Comparison of ENCODE assay signal across 20 cellular contexts in the genomic region with DNA sequence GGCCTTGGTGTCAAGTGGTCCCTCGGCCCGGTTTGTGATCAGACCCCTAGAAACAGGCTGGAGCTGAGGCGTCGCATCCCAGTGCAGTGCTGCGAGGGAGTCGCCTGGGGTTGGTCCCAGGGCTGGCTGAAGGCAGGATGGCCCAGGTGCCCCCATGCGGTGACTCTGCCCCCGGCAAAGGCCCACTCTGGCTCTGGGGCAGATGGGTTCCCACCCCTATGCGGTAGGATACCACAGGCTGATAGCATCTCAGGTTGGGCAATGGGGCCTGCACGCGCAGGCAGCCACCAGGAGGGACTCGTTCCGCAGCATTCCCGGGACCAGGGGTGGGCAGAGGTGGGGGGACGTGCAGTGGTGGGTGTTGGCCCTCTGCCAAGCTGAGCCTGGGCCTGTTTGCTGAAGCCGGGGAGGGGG.
DNase-seq lines count a peak whose midpoint lies in the region; ATAC-seq and TF ChIP-seq lines count a peak whose summit lies in the region.
"Had no signal": no experiment of that assay in that cellular context is flagged by ENCODE, and none has a peak within 500 bp of the region (broad histone marks: within the 10 kb centered on the region; RNA-seq: fewer than 3 reads in every experiment).

No MANE protein-coding gene starts in this region.

- no peak for ATAC-seq in GM18873 (IDR thresholded peaks at IDR 0.05; ENCODE audit: low FRiP score, unreplicated experiment)
- ATAC-seq: Panc1, pancreas had no signal

- H3K4me1 ChIP-seq in thyroid gland: peaks cover 64 to 92% of the 10 kb centered on the region in 2 donors
- H3K4me1 ChIP-seq in tibial nerve: peaks cover 0 to 96% (median 61%) of the 10 kb centered on the region in 4 donors

- H3K27ac ChIP-seq in RWPE1 (peak overlapping the region; percentile 97), layer of hippocampus (ENCODE audit: low read depth, low read length) (peak overlapping the region; percentile 52), thyroid gland (peak overlapping the region; percentile 85 to 95 (median 91)), tibial nerve (peak overlapping the region in 2 of 4 donors; percentile 71 to 83)
- H3K27ac ChIP-seq: pancreas had no signal

- DNase-seq in NCI-H748 (lab: John Stamatoyannopoulos, UW; ENCODE audit: unreplicated experiment): peak; percentile 19
- no peak for DNase-seq in NCI-H748 treated with DMSO at 0.1 percent for 48 hours (lab: John Stamatoyannopoulos, UW)
- DNase-seq in RWPE1 (ENCODE audit: low spot score): no peak
- no peak for DNase-seq in thyroid gland
- DNase-seq in D341Med (ENCODE audit: low spot score): no peak
- no peak for DNase-seq in tibial nerve (ENCODE audit: low spot score in 2 of 2)
- DNase-seq: activated CD4-positive, alpha-beta T cell treated with anti-CD3 and anti-CD28 coated beads for 48 hours; activated effector memory CD4-positive, alpha-beta T cell treated with Interleukin-2 at 50 U/mL for 16 hours; CD4-positive, CD25-positive, alpha-beta regulatory T cell; DMS53; effector memory CD4-positive, alpha-beta T cell; NCI-H2029 treated with DMSO at 0.1 percent for 48 hours; NCI-H526; pancreas; SK-N-SH; T1000; tibial artery had no signal

- CTCF ChIA-PET in RWPE1 (lab: Yijun Ruan, JAX): interaction anchor here (0.6 to 2.4 kb wide), 6 partner anchors 11 to 252 kb away, joined by 3 to 19 read pairs (median 6); no protein-coding TSS in a partner anchor

- intact Hi-C loops in thyroid gland (cut with DNase I): no loop called here

- no peak for TF ChIP-seq EP300 in tibial nerve (IDR thresholded peaks at IDR 0.05)

- no peaks in the 10 kb centered on the region for H3K27me3 ChIP-seq in layer of hippocampus (ENCODE audit: control insufficient read depth, insufficient read depth, low read length)
- H3K27me3 ChIP-seq in thyroid gland: no peaks in the 10 kb centered on the region
- H3K27me3 ChIP-seq in tibial nerve: no peaks in the 10 kb centered on the region
- H3K27me3 ChIP-seq: pancreas, tibial artery had no signal

- H3K9me3 ChIP-seq in thyroid gland (no peaks in the 10 kb centered on the region), tibial nerve (no peaks in the 10 kb centered on the region)
- H3K9me3 ChIP-seq: pancreas, SK-N-SH, tibial artery had no signal

- TF ChIP-seq POLR2A in thyroid gland (IDR thresholded peaks at IDR 0.05) (no peak), tibial nerve (IDR thresholded peaks at IDR 0.05) (no peak)

- 20 to 63% methylated on average over 2 to 7 of the region's 16 CpGs for WGBS in thyroid gland, 2 donors
- WGBS in tibial nerve, 2 donors: 71 to 76% methylated on average over 12 to 16 of the region's 16 CpGs

- TF ChIP-seq CTCF in RWPE1 (conservative IDR thresholded peaks at IDR 0.05; ENCODE audit: low read depth): no peak
- TF ChIP-seq CTCF in thyroid gland (IDR thresholded peaks at IDR 0.05): no peak
- no peak for TF ChIP-seq CTCF in tibial nerve (IDR thresholded peaks at IDR 0.05)

- no peak overlapping the region for H3K4me3 ChIP-seq in thyroid gland (replicated peaks in 1 of 3)
- no peak overlapping the region for H3K4me3 ChIP-seq in tibial nerve
- H3K4me3 ChIP-seq: pancreas, tibial artery had no signal

- H3K36me3 ChIP-seq in thyroid gland: peaks cover 4 to 6% of the 10 kb centered on the region in 2 donors
- H3K36me3 ChIP-seq in tibial nerve: peaks cover 0 to 42% (median 4%) of the 10 kb centered on the region in 3 donors
- H3K36me3 ChIP-seq: pancreas had no signal

- POLR2A ChIA-PET in RWPE1 (lab: Yijun Ruan, JAX; ENCODE audit: low non-redundant PET): no interaction called here
